Comparison of ENCODE assay signal across 1 cellular context in genomic region chr17:82215972-82216300, GRCh38.
TF ChIP-seq lines count a peak whose summit lies in the region.

No MANE protein-coding gene starts in this region.

TF ChIP-seq in liver, 16 proteins besides CTCF, POLR2A, EP300 and RAD21 (continued from another document):
- no peak for TF ChIP-seq ATF3 (IDR thresholded peaks at IDR 0.05)
- no peak for TF ChIP-seq YY1 (IDR thresholded peaks at IDR 0.05)
- TF ChIP-seq, protein P1, sequence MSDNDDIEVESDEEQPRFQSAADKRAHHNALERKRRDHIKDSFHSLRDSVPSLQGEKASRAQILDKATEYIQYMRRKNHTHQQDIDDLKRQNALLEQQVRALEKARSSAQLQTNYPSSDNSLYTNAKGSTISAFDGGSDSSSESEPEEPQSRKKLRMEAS (IDR thresholded peaks at IDR 0.05) = no peak
- no peak for TF ChIP-seq EGR1 (IDR thresholded peaks at IDR 0.05; ENCODE audit: low read depth in 2 of 2)
- no peak for TF ChIP-seq HNF4G (IDR thresholded peaks at IDR 0.05)
